ENCODE assay signal across 9 cellular contexts in the genomic region with DNA sequence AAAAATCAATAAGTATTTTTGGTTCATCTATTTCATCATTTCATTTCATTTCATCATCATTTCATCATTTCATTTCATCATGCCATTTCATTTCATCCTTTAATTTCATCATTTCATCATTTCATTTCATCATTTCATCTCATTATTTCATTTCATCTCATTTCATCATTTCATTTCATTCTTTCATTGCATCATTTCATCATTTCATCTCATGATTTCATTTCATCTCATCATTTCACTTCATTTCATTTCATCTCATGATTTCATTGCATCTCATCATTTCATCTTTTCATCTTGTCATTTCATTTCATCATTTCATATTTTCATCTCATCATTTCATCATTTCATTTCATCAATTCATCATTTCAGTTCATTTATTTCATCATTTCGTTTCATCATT. TPM values are rescaled to one million over a fixed set of nuclear protein-coding genes. Genes with fewer than 3 reads are reported as not detected.
"Had no signal": no experiment of that assay in that cellular context is flagged by ENCODE, and none has a peak within 500 bp of the region (broad histone marks: within the 10 kb centered on the region; RNA-seq: fewer than 3 reads in every experiment).

No MANE protein-coding gene starts in this region.

RNA-seq across cellular contexts. Expression of a gene that starts 31.2 kb away (rescaled TPM):
- total RNA-seq: activated CD4-positive, alpha-beta T cell treated with anti-CD3 and anti-CD28 coated beads, Interleukin-2, amount 10 ng/mL, durations not matched to agents 24 days and 14 days; activated CD8-positive, alpha-beta memory T cell treated with anti-CD3 and anti-CD28 coated beads for 36 hours; activated CD8-positive, alpha-beta T cell treated with anti-CD3 and anti-CD28 coated beads for 36 hours; activated T-helper 2 cell treated with anti-CD3 and anti-CD28 coated beads, Interferon-gamma antibody, Interleukin-2, Interleukin-4, amounts not matched to agents 10 μg/mL and 5 μg/mL and 100 μg/mL, durations not matched to agents 14 hours and 24 hours and 36 hours; bronchial epithelial cell; M059J; SJCRH30; T-helper 1 cell treated with Interleukin-12 subunit alpha and Interleukin-12 subunit beta and Interleukin-4 antibody, amounts not matched to agents 30 ng/mL and 1 ng/mL, for 36 hours; T-helper 2 cell treated with Interferon-gamma antibody and Interleukin-4, amounts not matched to agents 100 ng/mL and 5 ng/mL, for 36 hours had no signal
